Comparison of ENCODE assay signal across 33 cellular contexts in the genomic region with DNA sequence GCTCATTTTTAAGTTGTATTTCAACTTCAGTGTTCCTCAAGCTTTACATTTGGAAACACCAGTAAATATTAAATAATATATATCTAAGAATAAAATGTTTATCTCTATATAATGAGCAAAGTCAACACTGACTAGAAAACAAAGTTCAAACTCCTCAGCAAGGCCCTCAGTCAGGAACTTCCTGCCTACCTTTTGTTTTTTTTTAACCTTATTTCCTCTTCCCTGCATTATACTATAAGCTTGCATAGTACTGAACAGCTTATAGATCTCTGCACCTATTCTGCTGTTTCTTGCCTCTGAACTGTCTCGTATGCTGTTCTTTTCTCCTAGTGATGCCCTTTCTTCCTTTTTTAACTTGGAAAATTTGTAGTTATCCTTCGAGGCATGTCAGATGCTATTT. TPM values are rescaled to one million over a fixed set of nuclear protein-coding genes. Genes with fewer than 3 reads are reported as not detected.
"Had no signal": no experiment of that assay in that cellular context is flagged by ENCODE, and none has a peak within 500 bp of the region (broad histone marks: within the 10 kb centered on the region; RNA-seq: fewer than 3 reads in every experiment).

No MANE protein-coding gene starts in this region.

- ATAC-seq: activated naive CD4-positive, alpha-beta T cell treated with anti-CD3 and anti-CD28 coated beads, Interleukin-2, amount 50 U/mL, for 72 hours; activated T-cell treated with anti-CD3 and anti-CD28 coated beads, Interleukin-2, amount 50 U/mL, for 72 hours; heart left ventricle had no signal

- FAIRE-seq: endometrium, endothelial cell of umbilical vein had no signal

- H3K9me3 ChIP-seq: ascending aorta, breast epithelium, colonic mucosa, esophagus squamous epithelium had no signal

- H3K4me1 ChIP-seq: ascending aorta, breast epithelium, colonic mucosa, esophagus squamous epithelium, heart left ventricle had no signal

- H3K4me3 ChIP-seq: ascending aorta, breast epithelium, cardiac muscle cell, colonic mucosa, esophagus squamous epithelium, heart left ventricle had no signal

- H3K36me3 ChIP-seq: ascending aorta, breast epithelium, cardiac muscle cell, colonic mucosa, esophagus squamous epithelium, heart left ventricle had no signal

- H3K27me3 ChIP-seq: ascending aorta, breast epithelium, cardiac muscle cell, colonic mucosa, esophagus squamous epithelium, heart left ventricle had no signal

- H3K27ac ChIP-seq: ascending aorta, breast epithelium, cardiac muscle cell, colonic mucosa, epithelial cell of prostate, esophagus squamous epithelium, heart left ventricle had no signal

- DNase-seq: activated CD4-positive, alpha-beta memory T cell treated with anti-CD3 and anti-CD28 coated beads, Interleukin-2, amount 10 ng/mL, durations not matched to agents 7 days and 5 days; activated CD4-positive, alpha-beta T cell treated with anti-CD3 and anti-CD28 coated beads for 1 hour; activated CD4-positive, alpha-beta T cell treated with anti-CD3 and anti-CD28 coated beads for 4 hours; activated CD4-positive, alpha-beta T cell treated with anti-CD3 and anti-CD28 coated beads, Interleukin-2, amount 10 ng/mL, durations not matched to agents 7 days and 5 days; activated CD4-positive, alpha-beta T cell treated with anti-CD3 and anti-CD28 coated beads, Interleukin-2, amount 50 U/mL, for 4 hours; activated CD4-positive, CD25-positive, alpha-beta regulatory T cell; activated CD8-positive, alpha-beta memory T cell treated with anti-CD3 and anti-CD28 coated beads, Interleukin-2, amount 50 U/mL, for 48 hours; activated gamma-delta T cell; activated naive CD4-positive, alpha-beta T cell; activated naive CD4-positive, alpha-beta T cell treated with anti-CD3 and anti-CD28 coated beads, Interleukin-2, amount 10 ng/mL, durations not matched to agents 7 days and 5 days; activated naive CD8-positive, alpha-beta T cell treated with anti-CD3 and anti-CD28 coated beads, Interleukin-2, amount 10 ng/mL, durations not matched to agents 7 days and 5 days; activated T-cell treated with anti-CD3 and anti-CD28 coated beads for 4 hours; activated T-cell treated with anti-CD3 and anti-CD28 coated beads, Interleukin-2, amount 50 U/mL, for 24 hours; activated T-cell treated with anti-CD3 and anti-CD28 coated beads, Interleukin-2, amount 50 U/mL, for 72 hours; central memory CD4-positive, alpha-beta T cell; cerebellar nuclear complex; colonic mucosa; effector CD8-positive, alpha-beta T cell; esophagus squamous epithelium; heart left ventricle; T-helper 2 cell had no signal

RNA-seq across cellular contexts. Expression of a gene that starts 29.6 kb away (rescaled TPM):
- total RNA-seq: activated CD4-positive, alpha-beta memory T cell treated with anti-CD3 and anti-CD28 coated beads, Interleukin-2, amount 10 ng/mL, durations not matched to agents 7 days and 5 days; activated CD4-positive, alpha-beta T cell treated with anti-CD3 and anti-CD28 coated beads, Interleukin-2, amount 10 ng/mL, durations not matched to agents 7 days and 5 days; activated naive CD4-positive, alpha-beta T cell treated with anti-CD3 and anti-CD28 coated beads, Interleukin-2, amount 50 U/mL, for 72 hours; activated naive CD8-positive, alpha-beta T cell treated with anti-CD3 and anti-CD28 coated beads, Interleukin-2, amount 10 ng/mL, durations not matched to agents 7 days and 5 days; ascending aorta; breast epithelium; cardiac muscle cell; dermis microvascular lymphatic vessel endothelial cell; endothelial cell of umbilical vein; fibroblast of lung; fibroblast of villous mesenchyme; heart left ventricle; T-helper 1 cell treated with Interleukin-12 subunit alpha and Interleukin-12 subunit beta and Interleukin-4 antibody, amounts not matched to agents 30 ng/mL and 1 ng/mL, for 36 hours had no signal
- polyA plus RNA-seq: cardiac muscle cell, endothelial cell of umbilical vein, esophagus, fibroblast of lung, heart left ventricle had no signal
